ENCODE assay signal across 20 cellular contexts in the genomic region with DNA sequence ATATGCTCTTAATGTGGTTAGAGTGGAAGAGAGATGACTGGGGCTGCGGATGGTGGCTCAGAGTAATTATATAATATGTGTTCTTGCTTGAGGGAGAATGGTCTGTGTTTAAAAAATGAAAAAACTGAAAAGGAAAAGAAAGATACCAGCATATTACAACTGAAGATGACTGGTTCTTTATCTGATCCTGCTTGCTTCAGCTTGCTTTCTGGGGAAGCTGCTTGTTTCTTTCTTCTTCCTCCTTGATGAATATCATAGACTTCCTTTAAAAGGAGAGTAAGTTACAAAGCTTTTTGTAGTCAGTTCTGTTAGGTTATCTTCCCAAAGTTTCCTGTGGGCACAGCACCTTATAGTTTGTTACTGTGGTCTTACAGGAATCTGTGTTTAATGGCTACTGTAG.
DNase-seq lines count a peak whose midpoint lies in the region; ATAC-seq and TF ChIP-seq lines count a peak whose summit lies in the region.
"Had no signal": no experiment of that assay in that cellular context is flagged by ENCODE, and none has a peak within 500 bp of the region (broad histone marks: within the 10 kb centered on the region; RNA-seq: fewer than 3 reads in every experiment).

No MANE protein-coding gene starts in this region.

- H3K27me3 Mint-ChIP-seq in central memory CD8-positive, alpha-beta T cell: no peaks in the 10 kb centered on the region
- H3K27me3 Mint-ChIP-seq in osteocyte (ENCODE audit: unreplicated experiment): no peaks in the 10 kb centered on the region
- H3K27me3 Mint-ChIP-seq: activated T-helper 17 cell treated with anti-CD3 and anti-CD28 coated beads, Interleukin-2, amount 50 U/mL, for 72 hours; natural killer cell treated with Interleukin-12 subunit alpha and Interleukin-12 subunit beta and Interleukin-15 and Interleukin-18, amount 100 ng/mL, for 72 hours had no signal

- H3K4me1 Mint-ChIP-seq in central memory CD8-positive, alpha-beta T cell: no peaks in the 10 kb centered on the region
- peaks cover 15% of the 10 kb centered on the region for H3K4me1 Mint-ChIP-seq in osteocyte (ENCODE audit: unreplicated experiment)
- H3K4me1 Mint-ChIP-seq: endodermal cell had no signal

- peak; percentile 56 for DNase-seq in GF-D8 (lab: John Stamatoyannopoulos, UW)
- peak; percentile 71 for DNase-seq in OCI-M1 (lab: John Stamatoyannopoulos, UW)
- DNase-seq in central memory CD8-positive, alpha-beta T cell (ENCODE audit: low spot score in 2 of 2): no peak
- no peak for DNase-seq in osteocyte (ENCODE audit: extremely low spot score, unreplicated experiment)
- DNase-seq in MV-4-11 (lab: John Stamatoyannopoulos, UW): no peak
- DNase-seq: activated CD4-positive, alpha-beta T cell treated with anti-CD3 and anti-CD28 coated beads for 1 hour; amygdala; endodermal cell; hippocampal formation; islet precursor cell; NCI-H187 treated with DMSO at 0.1 percent for 48 hours; NCI-H446 treated with DMSO at 0.1 percent for 48 hours; NK-92 treated with Interleukin-12 subunit alpha and Interleukin-12 subunit beta, amount 100 ng/mL, for 24 hours; stimulated activated CD4-positive, alpha-beta T cell treated with anti-CD3 and anti-CD28 coated beads, Interleukin-4, amount 100 ng/mL, for 24 hours had no signal

- no peak for ATAC-seq in central memory CD8-positive, alpha-beta T cell (replicated peaks; ENCODE audit: extremely low read depth, poor library complexity, severe bottlenecking)
- no peak for ATAC-seq in activated CD4-positive, CD25-positive, alpha-beta regulatory T cell treated with anti-CD3 and anti-CD28 coated beads, Interleukin-2, amount 50 U/mL, for 24 hours
- ATAC-seq in HG03139 (IDR thresholded peaks at IDR 0.05; ENCODE audit: unreplicated experiment): no peak
- ATAC-seq: activated T-helper 17 cell treated with anti-CD3 and anti-CD28 coated beads, Interleukin-2, amount 50 U/mL, for 72 hours; HepG2; natural killer cell treated with Interleukin-12 subunit alpha and Interleukin-12 subunit beta and Interleukin-15 and Interleukin-18, amount 100 ng/mL, for 72 hours had no signal

- no peak for TF ChIP-seq CTCF in osteocyte (IDR thresholded peaks at IDR 0.05)

- H3K9me3 Mint-ChIP-seq in central memory CD8-positive, alpha-beta T cell: no peaks in the 10 kb centered on the region
- peaks cover 7% of the 10 kb centered on the region for H3K9me3 Mint-ChIP-seq in osteocyte (ENCODE audit: unreplicated experiment)
- H3K9me3 Mint-ChIP-seq: natural killer cell treated with Interleukin-12 subunit alpha and Interleukin-12 subunit beta and Interleukin-15 and Interleukin-18, amount 100 ng/mL, for 72 hours had no signal

- peak overlapping the region; percentile 63 for H3K27ac Mint-ChIP-seq in central memory CD8-positive, alpha-beta T cell (ENCODE audit: low read depth)
- H3K27ac Mint-ChIP-seq in osteocyte (ENCODE audit: unreplicated experiment): peak overlapping the region; percentile 32
- H3K27ac Mint-ChIP-seq: activated T-helper 17 cell treated with anti-CD3 and anti-CD28 coated beads, Interleukin-2, amount 50 U/mL, for 72 hours; endodermal cell; natural killer cell treated with Interleukin-12 subunit alpha and Interleukin-12 subunit beta and Interleukin-15 and Interleukin-18, amount 100 ng/mL, for 72 hours; T-helper 1 cell treated with Interleukin-12 subunit alpha and Interleukin-12 subunit beta and Interleukin-4 antibody, amounts not matched to agents 30 μg/mL and 1 μg/mL, for 36 hours had no signal

- H3K36me3 Mint-ChIP-seq in central memory CD8-positive, alpha-beta T cell (ENCODE audit: insufficient read depth): peaks cover 2% of the 10 kb centered on the region
- peaks cover 14% of the 10 kb centered on the region for H3K36me3 Mint-ChIP-seq in osteocyte (ENCODE audit: unreplicated experiment)

- no peak overlapping the region for H3K4me3 Mint-ChIP-seq in central memory CD8-positive, alpha-beta T cell
- H3K4me3 Mint-ChIP-seq in osteocyte (ENCODE audit: unreplicated experiment): no peak overlapping the region
- H3K4me3 Mint-ChIP-seq: activated T-helper 17 cell treated with anti-CD3 and anti-CD28 coated beads, Interleukin-2, amount 50 U/mL, for 72 hours; endodermal cell; natural killer cell treated with Interleukin-12 subunit alpha and Interleukin-12 subunit beta and Interleukin-15 and Interleukin-18, amount 100 ng/mL, for 72 hours; T-helper 1 cell treated with Interleukin-12 subunit alpha and Interleukin-12 subunit beta and Interleukin-4 antibody, amounts not matched to agents 30 μg/mL and 1 μg/mL, for 36 hours had no signal

Comparison
In these comparisons a context has a peak if more than half of its experiments do, and no peak if none do; other contexts are left out.
1. DNase-seq: peak in GF-D8 (single experiment) and OCI-M1 (single experiment); none in central memory CD8-positive, alpha-beta T cell (0 of 2), osteocyte (single experiment) and MV-4-11 (single experiment).